ENCODE assay signal across 1 cellular context in genomic region chr12:26009593-26009992, GRCh38.
TF ChIP-seq lines count a peak whose summit lies in the region.

No MANE protein-coding gene starts in this region.

TF ChIP-seq in HCT116, 20 proteins besides CTCF, POLR2A, EP300 and RAD21:
- no peak for TF ChIP-seq POLR2AphosphoS5 (IDR thresholded peaks at IDR 0.05; ENCODE audit: low read depth, low read length)
- TF ChIP-seq ZBTB33 (IDR thresholded peaks at IDR 0.05; ENCODE audit: extremely low read depth, insufficient replicate concordance, low read length), result no peak
- no peak for TF ChIP-seq FOSL1 (IDR thresholded peaks at IDR 0.05; ENCODE audit: low read depth)
- TF ChIP-seq SP1 (IDR thresholded peaks at IDR 0.05; ENCODE audit: low read depth), result no peak
- TF ChIP-seq ZFX (IDR thresholded peaks at IDR 0.05), result no peak
- no peak for TF ChIP-seq ATF3 (IDR thresholded peaks at IDR 0.05)
